Comparison of ENCODE assay signal across 11 cellular contexts in genomic region chr5:112929336-112930081, GRCh38. TPM values are rescaled to one million over a fixed set of nuclear protein-coding genes. Genes with fewer than 3 reads are reported as not detected.
A peak's percentile ranks its signal among the peaks of the same experiment; 100 is the strongest.
DNase-seq lines count a peak whose midpoint lies in the region; ATAC-seq and TF ChIP-seq lines count a peak whose summit lies in the region.
"Had no signal": no experiment of that assay in that cellular context is flagged by ENCODE, and none has a peak within 500 bp of the region (broad histone marks: within the 10 kb centered on the region; RNA-seq: fewer than 3 reads in every experiment).

No MANE protein-coding gene starts in this region.

- POLR2A ChIA-PET in activated CD4-positive, alpha-beta memory T cell treated with anti-CD3 and anti-CD28 coated beads for 36 hours (lab: Charles Lee), result interaction anchor here (1.0 kb wide), 1 partner anchor 47 kb away, joined by 3 read pairs; the partner anchor contains the start of gene DCP2

- H3K36me3 ChIP-seq in CD4-positive, CD25-positive, alpha-beta regulatory T cell (ENCODE audit: control insufficient read depth, insufficient read depth, low read length), result no peaks in the 10 kb centered on the region
- H3K36me3 ChIP-seq: pancreas had no signal

- peak; percentile 18 for TF ChIP-seq POLR2A in GM19099 (IDR thresholded peaks at IDR 0.05; ENCODE audit: extremely low read depth, insufficient read length, low read depth)

- no peaks in the 10 kb centered on the region for H3K9me3 Mint-ChIP-seq in CD4-positive, CD25-positive, alpha-beta regulatory T cell
- H3K9me3 Mint-ChIP-seq in activated CD4-positive, alpha-beta memory T cell treated with anti-CD3 and anti-CD28 coated beads for 36 hours, result peaks cover 5% of the 10 kb centered on the region

- intact Hi-C loops in activated CD4-positive, alpha-beta memory T cell treated with anti-CD3 and anti-CD28 coated beads for 36 hours (cut with micrococcal nuclease), result loop anchor here (1.0 to 10.0 kb wide), 3 partner anchors 8 to 1695 kb away; no protein-coding TSS in a partner anchor

- H3K27ac ChIP-seq in CD4-positive, CD25-positive, alpha-beta regulatory T cell (ENCODE audit: insufficient read depth, low read length, poor library complexity, severe bottlenecking), result peak overlapping the region; percentile 18
- H3K27ac ChIP-seq: pancreas had no signal

- no peaks in the 10 kb centered on the region for H3K27me3 ChIP-seq in CD4-positive, CD25-positive, alpha-beta regulatory T cell (ENCODE audit: control insufficient read depth, insufficient read depth, low read length)
- H3K27me3 ChIP-seq: pancreas had no signal

- peak; percentile 44 to 52 for ATAC-seq in CD4-positive, CD25-positive, alpha-beta regulatory T cell (ENCODE audit: low read depth in 2 of 2)
- ATAC-seq in HG03064 (IDR thresholded peaks at IDR 0.05; ENCODE audit: low read depth, unreplicated experiment), result peak; percentile 55

- H3K9me3 ChIP-seq in CD4-positive, CD25-positive, alpha-beta regulatory T cell (ENCODE audit: control insufficient read depth in 2 of 2, low read length in 2 of 2), result no peaks in the 10 kb centered on the region
- H3K9me3 ChIP-seq: pancreas had no signal

- H3K27ac Mint-ChIP-seq in CD4-positive, CD25-positive, alpha-beta regulatory T cell, result peak overlapping the region; percentile 74 to 96 (median 74)
- peak overlapping the region; percentile 78 for H3K27ac Mint-ChIP-seq in activated CD4-positive, alpha-beta memory T cell treated with anti-CD3 and anti-CD28 coated beads for 36 hours

- H3K36me3 Mint-ChIP-seq in CD4-positive, CD25-positive, alpha-beta regulatory T cell, result no peaks in the 10 kb centered on the region
- H3K36me3 Mint-ChIP-seq in activated CD4-positive, alpha-beta memory T cell treated with anti-CD3 and anti-CD28 coated beads for 36 hours, result no peaks in the 10 kb centered on the region

- peaks cover 19 to 52% (median 36%) of the 10 kb centered on the region in 4 donors for H3K4me1 Mint-ChIP-seq in CD4-positive, CD25-positive, alpha-beta regulatory T cell
- peaks cover 47% of the 10 kb centered on the region for H3K4me1 Mint-ChIP-seq in activated CD4-positive, alpha-beta memory T cell treated with anti-CD3 and anti-CD28 coated beads for 36 hours (ENCODE audit: low read depth)

- peak overlapping the region; percentile 69 for H3K4me3 ChIP-seq in CD4-positive, CD25-positive, alpha-beta regulatory T cell (ENCODE audit: low read depth, low read length)
- H3K4me3 ChIP-seq: pancreas had no signal

- DNase-seq in CD4-positive, CD25-positive, alpha-beta regulatory T cell, result peak in 1 of 3 donors; percentile 67
- no peak for DNase-seq in activated CD4-positive, alpha-beta memory T cell treated with anti-CD3 and anti-CD28 coated beads for 36 hours
- DNase-seq in Kasumi-1 (lab: John Stamatoyannopoulos, UW) (no peak), DMS114 treated with DMSO at 0.1 percent for 48 hours (lab: John Stamatoyannopoulos, UW; ENCODE audit: unreplicated experiment) (no peak), NCI-H446 treated with DMSO at 0.1 percent for 48 hours (lab: John Stamatoyannopoulos, UW) (no peak), NCI-H2227 treated with DMSO at 0.1 percent for 48 hours (lab: John Stamatoyannopoulos, UW) (no peak)
- DNase-seq: COR-L47, NCI-H1105 treated with DMSO at 0.1 percent for 48 hours, pancreas had no signal

- H3K4me3 Mint-ChIP-seq in CD4-positive, CD25-positive, alpha-beta regulatory T cell, result peak overlapping the region; percentile 61 to 89 (median 71)
- H3K4me3 Mint-ChIP-seq in activated CD4-positive, alpha-beta memory T cell treated with anti-CD3 and anti-CD28 coated beads for 36 hours, result peak overlapping the region; percentile 37

- H3K4me1 ChIP-seq in CD4-positive, CD25-positive, alpha-beta regulatory T cell (ENCODE audit: control insufficient read depth, insufficient read depth, low read length, poor library complexity, severe bottlenecking), result peaks cover 34% of the 10 kb centered on the region
- H3K4me1 ChIP-seq: pancreas had no signal

- CTCF ChIA-PET in activated CD4-positive, alpha-beta memory T cell treated with anti-CD3 and anti-CD28 coated beads for 36 hours (lab: Charles Lee), result no interaction called here

- H3K27me3 Mint-ChIP-seq in CD4-positive, CD25-positive, alpha-beta regulatory T cell, result no peaks in the 10 kb centered on the region
- no peaks in the 10 kb centered on the region for H3K27me3 Mint-ChIP-seq in activated CD4-positive, alpha-beta memory T cell treated with anti-CD3 and anti-CD28 coated beads for 36 hours

RNA-seq across cellular contexts. Expression of gene REEP5, which starts 7.5 kb away (rescaled TPM):
- 45.6 TPM for total RNA-seq in CD4-positive, CD25-positive, alpha-beta regulatory T cell
- 100 to 1,000 TPM in 1 of 4 donors, 10 to 100 TPM in 3; 76.7 to 170 (median 83.7) TPM for polyA plus RNA-seq in CD4-positive, CD25-positive, alpha-beta regulatory T cell
- 10 to 100 TPM; 64.6 to 67.4 TPM for total RNA-seq in activated CD4-positive, alpha-beta memory T cell treated with anti-CD3 and anti-CD28 coated beads for 36 hours

RNA-seq across cellular contexts. Expression of gene DCP2, which starts 47.1 kb away (rescaled TPM):
- total RNA-seq in CD4-positive, CD25-positive, alpha-beta regulatory T cell, result 149 TPM
- polyA plus RNA-seq in CD4-positive, CD25-positive, alpha-beta regulatory T cell, result 10 to 100 TPM; 60.7 to 96.4 (median 66.9) TPM
- total RNA-seq in activated CD4-positive, alpha-beta memory T cell treated with anti-CD3 and anti-CD28 coated beads for 36 hours, result 100 to 1,000 TPM; 102 TPM
